ENCODE assay signal across 27 cellular contexts in the genomic region with DNA sequence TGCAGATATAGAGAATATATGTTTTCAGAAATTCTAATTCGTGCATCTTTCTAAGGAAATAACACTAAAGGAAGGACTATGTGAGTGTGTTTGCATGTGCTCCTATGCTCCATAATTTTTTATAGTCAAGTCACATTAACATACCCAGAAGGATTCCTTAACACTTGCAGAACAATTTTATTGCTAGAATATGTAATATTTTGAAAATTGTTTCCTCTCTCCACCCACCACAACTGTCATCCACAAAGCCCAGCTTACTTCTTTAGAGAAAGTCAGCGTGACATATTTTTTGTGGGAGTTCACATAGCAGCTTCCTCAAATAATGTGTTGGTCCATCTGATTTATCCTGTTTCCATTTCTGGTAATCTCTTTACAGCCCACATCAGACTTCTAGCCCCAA.
"Had no signal": no experiment of that assay in that cellular context is flagged by ENCODE, and none has a peak within 500 bp of the region (broad histone marks: within the 10 kb centered on the region; RNA-seq: fewer than 3 reads in every experiment).

No MANE protein-coding gene starts in this region.

- H3K9me3 ChIP-seq: ovary, psoas muscle, right lobe of liver, sigmoid colon, thoracic aorta, thyroid gland, tibial nerve, upper lobe of left lung, vagina had no signal

- H3K4me1 ChIP-seq: neural progenitor cell, parathyroid adenoma, psoas muscle, right lobe of liver, sigmoid colon, thyroid gland, tibial nerve, upper lobe of left lung, vagina had no signal

- H3K27ac ChIP-seq: neural progenitor cell, ovary, parathyroid adenoma, psoas muscle, right lobe of liver, sigmoid colon, thoracic aorta, thyroid gland, tibial nerve, upper lobe of left lung, vagina had no signal

- ATAC-seq: natural killer cell; psoas muscle; right cardiac atrium; right lobe of liver; stimulated activated memory B cell treated with anti-CD40 and anti-IgM and Interleukin-4, amounts not matched to agents 10 μg/mL and 1 μg/mL and 100 μg/mL, for 72 hours; stimulated activated naive CD8-positive, alpha-beta T cell treated with anti-CD3 and anti-CD28 coated beads, Interleukin-15, amount 100 ng/mL, for 72 hours; stimulated activated naive CD8-positive, alpha-beta T cell treated with anti-CD3 and anti-CD28 coated beads, Interleukin-15, Interleukin-2, amounts not matched to agents 100 U/mL and 50 U/mL, for 24 hours had no signal

- H3K4me3 ChIP-seq: neural progenitor cell, ovary, psoas muscle, right lobe of liver, sigmoid colon, thoracic aorta, thyroid gland, tibial nerve, upper lobe of left lung, vagina had no signal

- H3K27me3 ChIP-seq: neural progenitor cell, ovary, right lobe of liver, sigmoid colon, thyroid gland, tibial nerve, upper lobe of left lung, vagina had no signal

- DNase-seq: natural killer cell; occipital lobe; ovary; posterior cingulate gyrus; psoas muscle; right cardiac atrium; right lobe of liver; sigmoid colon; small intestine; stimulated activated CD4-positive, alpha-beta T cell treated with anti-CD3 and anti-CD28 coated beads, Interleukin-15, amount 100 ng/mL, for 24 hours; stimulated activated CD4-positive, alpha-beta T cell treated with anti-CD3 and anti-CD28 coated beads, Interleukin-2, amount 100 ng/mL, for 24 hours; stimulated activated CD4-positive, alpha-beta T cell treated with anti-CD3 and anti-CD28 coated beads, Interleukin-2, amount 100 ng/mL, for 48 hours; stimulated activated CD4-positive, alpha-beta T cell treated with anti-CD3 and anti-CD28 coated beads, Interleukin-4, amount 100 ng/mL, for 24 hours; stimulated activated CD8-positive, alpha-beta memory T cell treated with anti-CD3 and anti-CD28 coated beads, Interleukin-4, amount 100 ng/mL, for 48 hours; stimulated activated naive CD4-positive, alpha-beta T cell; stimulated activated naive CD8-positive, alpha-beta T cell treated with anti-CD3 and anti-CD28 coated beads, Interleukin-15, amount 100 ng/mL, for 72 hours; stimulated activated naive CD8-positive, alpha-beta T cell treated with anti-CD3 and anti-CD28 coated beads, Interleukin-15, Interleukin-2, amounts not matched to agents 100 U/mL and 50 U/mL, for 24 hours; substantia nigra; thyroid gland; trophoblast cell; upper lobe of left lung had no signal

- H3K36me3 ChIP-seq: neural progenitor cell, ovary, right lobe of liver, sigmoid colon, thoracic aorta, thyroid gland, tibial nerve, upper lobe of left lung, vagina had no signal
